Comparison of ENCODE assay signal across 17 cellular contexts in genomic region chr5:133910596-133910995, GRCh38. TPM values are rescaled to one million over a fixed set of nuclear protein-coding genes. Genes with fewer than 3 reads are reported as not detected.
A peak's percentile ranks its signal among the peaks of the same experiment; 100 is the strongest.
DNase-seq lines count a peak whose midpoint lies in the region; ATAC-seq and TF ChIP-seq lines count a peak whose summit lies in the region.
"Had no signal": no experiment of that assay in that cellular context is flagged by ENCODE, and none has a peak within 500 bp of the region (broad histone marks: within the 10 kb centered on the region; RNA-seq: fewer than 3 reads in every experiment).

No MANE protein-coding gene starts in this region.

- H3K79me2 ChIP-seq in H9 (ENCODE audit: insufficient read depth, low read length) = no peaks in the 10 kb centered on the region

- no peak overlapping the region for H3K4me3 ChIP-seq in BLaER1 treated with 17β-estradiol and CSF1 and Interleukin-3, amounts not matched to agents 10 nM and 100 nM
- no peak overlapping the region for H3K4me3 ChIP-seq in right cardiac atrium (ENCODE audit: low read length)
- H3K4me3 ChIP-seq: GM12878, Peyer's patch had no signal

- H3K23me2 ChIP-seq in H9 (ENCODE audit: insufficient read length, low read depth, low read length, poor library complexity, severe bottlenecking) = no peaks in the 10 kb centered on the region

- no peak overlapping the region for H2BK15ac ChIP-seq in H9 (ENCODE audit: low read depth, low read length)

- no peaks in the 10 kb centered on the region for H3K79me1 ChIP-seq in H9 (ENCODE audit: insufficient read depth, low read depth, low read length, poor library complexity, severe bottlenecking)

- H2BK20ac ChIP-seq in H9 (ENCODE audit: low read depth, low read length, poor library complexity, severe bottlenecking) = no peak overlapping the region

- DNase-seq in H9 (no peak), glutamatergic neuron (no peak), right cardiac atrium (no peak), HuH-7 (ENCODE audit: low spot score) (no peak)
- no peak for DNase-seq in activated T-cell treated with anti-CD3 and anti-CD28 coated beads, Interleukin-2, amount 50 U/mL, for 24 hours
- DNase-seq: Caco-2; CD4-positive, alpha-beta memory T cell; DMS 273 treated with DMSO at 0.1 percent for 48 hours; KBM-7; NCI-H1092; NCI-H1436; NCI-H524; NCI-H774; Peyer's patch had no signal

- H3K4me1 ChIP-seq in BLaER1 treated with 17β-estradiol and CSF1 and Interleukin-3, amounts not matched to agents 10 nM and 100 nM = peaks cover 0 to 59% (median 44%) of the 10 kb centered on the region in 10 experiments; a peak in 15 of 20 replicates
- H3K4me1 ChIP-seq in H9 (ENCODE audit: insufficient read depth, low read length) (no peaks in the 10 kb centered on the region), right cardiac atrium (ENCODE audit: control insufficient read depth, insufficient read depth, low read length) (no peaks in the 10 kb centered on the region)
- H3K4me1 ChIP-seq: Caco-2, Peyer's patch had no signal

- peaks cover 1% of the 10 kb centered on the region for H3K27me3 Mint-ChIP-seq in H9 (ENCODE audit: low read depth)
- H3K27me3 Mint-ChIP-seq in glutamatergic neuron (ENCODE audit: unreplicated experiment) = no peaks in the 10 kb centered on the region
- H3K27me3 Mint-ChIP-seq in activated T-cell treated with anti-CD3 and anti-CD28 coated beads, Interleukin-2, amount 50 U/mL, for 24 hours = no peaks in the 10 kb centered on the region
- H3K27me3 Mint-ChIP-seq: CD4-positive, alpha-beta memory T cell had no signal

- ATAC-seq in right cardiac atrium (peak; percentile 61 to 79), HG03520 (IDR thresholded peaks at IDR 0.05; ENCODE audit: unreplicated experiment) (no peak)
- ATAC-seq: GM12878 had no signal

- no peak overlapping the region for H3K56ac ChIP-seq in H9 (ENCODE audit: insufficient read length, low read depth, low read length)

- H3K27ac Mint-ChIP-seq in H9 (no peak overlapping the region), glutamatergic neuron (ENCODE audit: unreplicated experiment) (no peak overlapping the region)
- no peak overlapping the region for H3K27ac Mint-ChIP-seq in activated T-cell treated with anti-CD3 and anti-CD28 coated beads, Interleukin-2, amount 50 U/mL, for 24 hours
- H3K27ac Mint-ChIP-seq: CD4-positive, alpha-beta memory T cell had no signal

- no peaks in the 10 kb centered on the region for H4K20me1 ChIP-seq in BLaER1 treated with 17β-estradiol and CSF1 and Interleukin-3, amounts not matched to agents 10 nM and 100 nM
- H4K20me1 ChIP-seq in H9 (ENCODE audit: control insufficient read depth, insufficient read depth, insufficient read length) = no peaks in the 10 kb centered on the region

- H4K5ac ChIP-seq in H9 (ENCODE audit: insufficient read length, low read depth, low read length) = no peak overlapping the region

- no peak overlapping the region for H3K18ac ChIP-seq in H9 (ENCODE audit: insufficient read length, low read depth, low read length)

- H2AFZ ChIP-seq in H9 (ENCODE audit: low read length) = no peak overlapping the region

- no peak overlapping the region for H3T11ph ChIP-seq in H9 (ENCODE audit: low read length)

- H3K4me2 ChIP-seq in BLaER1 treated with 17β-estradiol and CSF1 and Interleukin-3, amounts not matched to agents 10 nM and 100 nM = peak overlapping the region in 7 of 11 experiments; percentile 7 to 86 (median 24); a peak in 12 of 22 replicates
- no peak overlapping the region for H3K4me2 ChIP-seq in H9 (ENCODE audit: insufficient read depth, insufficient read length, low read length)

- no peak overlapping the region for H4K8ac ChIP-seq in H9 (replicated peaks; ENCODE audit: insufficient read length, low read depth, low read length)

- intact Hi-C loops in right cardiac atrium (cut with DNase I) = no loop called here

- peaks cover 0 to 3% of the 10 kb centered on the region in 2 experiments; a peak in 1 of 4 replicates for H3K4me1 Mint-ChIP-seq in H9
- H3K4me1 Mint-ChIP-seq in glutamatergic neuron (ENCODE audit: low read depth, unreplicated experiment) = no peaks in the 10 kb centered on the region
- H3K4me1 Mint-ChIP-seq in activated T-cell treated with anti-CD3 and anti-CD28 coated beads, Interleukin-2, amount 50 U/mL, for 24 hours (ENCODE audit: low read depth) = no peaks in the 10 kb centered on the region
- H3K4me1 Mint-ChIP-seq: CD4-positive, alpha-beta memory T cell had no signal

- H3K4me3 Mint-ChIP-seq in H9 (no peak overlapping the region), glutamatergic neuron (ENCODE audit: unreplicated experiment) (no peak overlapping the region)
- H3K4me3 Mint-ChIP-seq in activated T-cell treated with anti-CD3 and anti-CD28 coated beads, Interleukin-2, amount 50 U/mL, for 24 hours = no peak overlapping the region
- H3K4me3 Mint-ChIP-seq: CD4-positive, alpha-beta memory T cell had no signal

- H2BK120ac ChIP-seq in H9 (ENCODE audit: low read depth, low read length, poor library complexity, severe bottlenecking) = no peak overlapping the region

- H4K91ac ChIP-seq in H9 (ENCODE audit: insufficient read length, low read depth, low read length) = no peak overlapping the region

- H3K9me3 Mint-ChIP-seq in H9 = no peaks in the 10 kb centered on the region
- no peaks in the 10 kb centered on the region for H3K9me3 Mint-ChIP-seq in glutamatergic neuron (ENCODE audit: unreplicated experiment)
- H3K9me3 Mint-ChIP-seq in activated T-cell treated with anti-CD3 and anti-CD28 coated beads, Interleukin-2, amount 50 U/mL, for 24 hours = no peaks in the 10 kb centered on the region

- no peak overlapping the region for H2BK5ac ChIP-seq in H9 (ENCODE audit: insufficient read length, low read length)

- no peak overlapping the region for H3K4ac ChIP-seq in H9 (ENCODE audit: low read depth, low read length)

- H3K14ac ChIP-seq in H9 (ENCODE audit: insufficient read depth, low read length) = no peak overlapping the region

- peak; percentile 33; the same call in 2 of the 3 replicates for TF ChIP-seq CTCF in H9 (conservative IDR thresholded peaks at IDR 0.05)
- TF ChIP-seq CTCF in glutamatergic neuron (IDR thresholded peaks at IDR 0.05; ENCODE audit: partially characterized antibody, unreplicated experiment) = peak; percentile 23

- no peak overlapping the region for H3K23ac ChIP-seq in H9 (ENCODE audit: insufficient read length, low read depth, low read length)

- H3K36me3 Mint-ChIP-seq in H9 (ENCODE audit: insufficient read depth in 1 of 3, low read depth in 3 of 3) = no peaks in the 10 kb centered on the region
- no peaks in the 10 kb centered on the region for H3K36me3 Mint-ChIP-seq in glutamatergic neuron (ENCODE audit: unreplicated experiment)
- H3K36me3 Mint-ChIP-seq in activated T-cell treated with anti-CD3 and anti-CD28 coated beads, Interleukin-2, amount 50 U/mL, for 24 hours (ENCODE audit: low read depth) = no peaks in the 10 kb centered on the region
- H3K36me3 Mint-ChIP-seq: CD4-positive, alpha-beta memory T cell had no signal

- no peaks in the 10 kb centered on the region for H3K9me3 ChIP-seq in BLaER1 treated with 17β-estradiol and CSF1 and Interleukin-3, amounts not matched to agents 10 nM and 100 nM (replicated peaks in 1 of 11)
- H3K9me3 ChIP-seq in H9 (ENCODE audit: control insufficient read depth, low read depth, low read length) (no peaks in the 10 kb centered on the region), right cardiac atrium (ENCODE audit: control insufficient read depth, low read length) (no peaks in the 10 kb centered on the region)
- H3K9me3 ChIP-seq: Caco-2, Peyer's patch had no signal

- no peak overlapping the region for H3K27ac ChIP-seq in BLaER1 treated with 17β-estradiol and CSF1 and Interleukin-3, amounts not matched to agents 10 nM and 100 nM
- H3K27ac ChIP-seq in H9 (ENCODE audit: insufficient read length, low read depth, low read length) = no peak overlapping the region
- no peak overlapping the region for H3K27ac ChIP-seq in right cardiac atrium (ENCODE audit: low read length)
- H3K27ac ChIP-seq: Peyer's patch had no signal

- no peak overlapping the region for H2BK12ac ChIP-seq in H9 (ENCODE audit: insufficient read length, low read depth, low read length)

- no peak overlapping the region for H2AK5ac ChIP-seq in H9 (ENCODE audit: insufficient read length, low read length)

- H3K27me3 ChIP-seq in BLaER1 treated with 17β-estradiol and CSF1 and Interleukin-3, amounts not matched to agents 10 nM and 100 nM = 0 out of 22 replicates have a peak, but pooled peaks cover 0 to under 1% (median 0%) of the 10 kb centered on the region in 11 experiments
- no peaks in the 10 kb centered on the region for H3K27me3 ChIP-seq in H9 (ENCODE audit: insufficient read depth, low read length)
- no peaks in the 10 kb centered on the region for H3K27me3 ChIP-seq in right cardiac atrium (ENCODE audit: control insufficient read depth, insufficient read depth)
- H3K27me3 ChIP-seq: Peyer's patch had no signal

- no peak overlapping the region for H3K9ac ChIP-seq in BLaER1 treated with 17β-estradiol and CSF1 and Interleukin-3, amounts not matched to agents 10 nM and 100 nM
- H3K9ac ChIP-seq in H9 (ENCODE audit: extremely low read depth, insufficient read length, low read length) = no peak overlapping the region

- H3K36me3 ChIP-seq in BLaER1 treated with 17β-estradiol and CSF1 and Interleukin-3, amounts not matched to agents 10 nM and 100 nM = no peaks in the 10 kb centered on the region
- H3K36me3 ChIP-seq: Peyer's patch had no signal

- no CpG with 5 or more reads among the region's 6 CpGs for WGBS in H9 (ENCODE audit: extremely low coverage, insufficient read length, low lambda C conversion rate)
- 49% methylated on average over 6 of the region's 6 CpGs for WGBS in right cardiac atrium

RNA-seq across cellular contexts. Expression of gene C5orf15, which starts 57.8 kb away (rescaled TPM):
- total RNA-seq in H9 (2021) (32.7 and 33.4 TPM in 2 replicates), glutamatergic neuron (ENCODE audit: unreplicated experiment) (35.7 TPM), right cardiac atrium (10 to 100 TPM; 25.8 to 32.0 (median 28.7) TPM)
- polyA plus RNA-seq in right cardiac atrium = 29.6 TPM
